ENCODE assay signal across 8 cellular contexts in the genomic region with DNA sequence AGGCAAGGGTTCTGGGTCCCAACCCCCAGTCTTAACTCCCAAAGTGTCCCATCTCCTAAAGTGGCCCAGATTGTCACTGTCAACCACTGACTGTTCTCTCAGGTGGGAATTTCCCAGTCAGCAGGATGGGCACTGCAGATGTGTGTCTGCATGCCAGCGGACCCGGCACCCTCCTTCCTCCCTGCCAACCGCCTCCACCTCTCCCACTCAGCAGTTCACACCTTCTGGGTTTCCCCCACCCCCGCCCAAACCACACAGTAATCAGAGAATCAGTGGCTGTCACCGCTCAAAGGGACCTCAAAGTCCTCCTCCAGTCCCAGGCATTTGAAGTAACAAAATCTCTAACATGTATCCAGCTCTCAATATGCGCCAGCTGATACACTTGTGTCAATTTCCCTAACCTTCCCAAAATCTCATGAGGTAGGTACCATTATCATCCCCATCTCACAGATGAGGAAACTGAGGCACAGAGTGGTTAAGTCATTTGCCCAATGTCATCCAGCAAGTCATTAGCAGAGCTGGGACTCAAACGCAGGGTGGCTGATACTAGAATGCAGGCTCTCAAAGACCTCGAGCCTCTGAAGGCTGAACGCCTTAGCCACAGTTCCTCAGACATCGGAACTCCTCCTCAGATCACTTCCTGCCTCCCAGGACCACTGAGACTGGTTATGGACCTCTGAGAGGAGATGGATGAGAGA. TPM values are rescaled to one million over a fixed set of nuclear protein-coding genes. Genes with fewer than 3 reads are reported as not detected.
DNase-seq lines count a peak whose midpoint lies in the region; ATAC-seq and TF ChIP-seq lines count a peak whose summit lies in the region.

No MANE protein-coding gene starts in this region.

- H3K27me3 ChIP-seq in Karpas-422 (ENCODE audit: low read length) (no peaks in the 10 kb centered on the region), heart right ventricle (peaks cover 28 to 88% (median 81%) of the 10 kb centered on the region in 7 donors)

- H3K4me3 ChIP-seq in Karpas-422 (ENCODE audit: low read length) (peak overlapping the region; percentile 32; the same call in 1 of the 2 replicates), heart right ventricle (peak overlapping the region in 1 of 10 donors; percentile 65)

- H3K4me1 ChIP-seq in Karpas-422 (ENCODE audit: low read length) (peaks cover 51% of the 10 kb centered on the region), heart right ventricle (peaks cover 0 to 53% (median 16%) of the 10 kb centered on the region in 9 donors)

- H3K79me2 ChIP-seq in Karpas-422 (ENCODE audit: low read length), result peaks cover 78% of the 10 kb centered on the region

- DNase-seq in Karpas-422 (no peak), germinal center (ENCODE audit: low spot score) (peak; percentile 53), HEK293T (ENCODE audit: extremely low spot score) (no peak), heart right ventricle (no peak)
- DNase-seq in activated CD8-positive, alpha-beta memory T cell treated with anti-CD3 and anti-CD28 coated beads, Interleukin-2, amount 50 U/mL, for 24 hours (ENCODE audit: extremely low read depth), result peak; percentile 66
- DNase-seq in stimulated activated CD8-positive, alpha-beta memory T cell treated with anti-CD3 and anti-CD28 coated beads, Interleukin-7, amount 100 ng/mL, for 4 hours (ENCODE audit: low read depth in 2 of 2), result peak; percentile 87 to 88

- H3K9ac ChIP-seq in Karpas-422 (ENCODE audit: low read length), result peak overlapping the region; percentile 31

- POLR2A ChIA-PET in HEK293T (lab: Yijun Ruan, JAX), result interaction anchor here (0.5 kb wide), 1 partner anchor 61 kb away, joined by 5 read pairs; no protein-coding TSS in a partner anchor

- ATAC-seq in HG02678 (IDR thresholded peaks at IDR 0.05; ENCODE audit: unreplicated experiment) (no peak), GM21515 (IDR thresholded peaks at IDR 0.05; ENCODE audit: unreplicated experiment) (no peak), heart right ventricle (no peak)

- TF ChIP-seq CTCF in heart right ventricle (IDR thresholded peaks at IDR 0.05), result no peak

- WGBS in heart right ventricle, 2 donors, result 51% methylated on average over 10 of the region's 10 CpGs

- H4K20me1 ChIP-seq in Karpas-422 (ENCODE audit: insufficient read depth, low read depth, low read length), result peaks cover 8% of the 10 kb centered on the region; the same call in 1 of the 2 replicates

- intact Hi-C loops in heart right ventricle (cut with DNase I), result loop anchor here in 2 of 10 donors (10.0 kb wide), 2 partner anchors 270 to 280 kb away; no protein-coding TSS in a partner anchor

- H2AFZ ChIP-seq in Karpas-422 (ENCODE audit: low read length), result no peak overlapping the region

- H3K9me3 ChIP-seq in Karpas-422 (ENCODE audit: low read length) (no peaks in the 10 kb centered on the region), heart right ventricle (no peaks in the 10 kb centered on the region)

- H3K36me3 ChIP-seq in Karpas-422 (ENCODE audit: insufficient read depth, low read length), result peaks cover 29% of the 10 kb centered on the region; the same call in 1 of the 2 replicates
- peaks cover 0 to 4% (median 0%) of the 10 kb centered on the region in 9 donors for H3K36me3 ChIP-seq in heart right ventricle

- CTCF ChIA-PET in HEK293T (lab: Yijun Ruan, JAX), result interaction anchor here (0.6 kb wide), 1 partner anchor 16 kb away, joined by 5 read pairs; no protein-coding TSS in a partner anchor

- no peaks in the 10 kb centered on the region for H3K9me2 ChIP-seq in Karpas-422 (replicated peaks; ENCODE audit: insufficient read depth, low read length)

- peak overlapping the region; percentile 70 for H3K4me2 ChIP-seq in Karpas-422 (ENCODE audit: low read depth, low read length, poor library complexity, severe bottlenecking)

- H3K27ac ChIP-seq in Karpas-422 (ENCODE audit: low read length) (peak overlapping the region; percentile 64), heart right ventricle (peak overlapping the region in 1 of 10 donors; percentile 91)

TF ChIP-seq in HEK293T, 16 proteins besides CTCF, POLR2A, EP300 and RAD21:
- TF ChIP-seq BHLHE40 (IDR thresholded peaks at IDR 0.05; ENCODE audit: borderline replicate concordance) (no peak), NFRKB (IDR thresholded peaks at IDR 0.05) (no peak), L3MBTL2 (conservative IDR thresholded peaks at IDR 0.05) (no peak), FOXA1 (IDR thresholded peaks at IDR 0.05) (no peak), TARDBP (IDR thresholded peaks at IDR 0.05) (no peak), HDGF (IDR thresholded peaks at IDR 0.05; ENCODE audit: borderline replicate concordance) (no peak), CTBP1 (IDR thresholded peaks at IDR 0.05; ENCODE audit: borderline replicate concordance) (no peak), SP1 (IDR thresholded peaks at IDR 0.05) (no peak), FOXM1 (IDR thresholded peaks at IDR 0.05; ENCODE audit: borderline replicate concordance) (no peak), ELF4 (IDR thresholded peaks at IDR 0.05) (no peak), ZNF384 (IDR thresholded peaks at IDR 0.05) (no peak), ARNT (IDR thresholded peaks at IDR 0.05) (no peak), LEF1 (IDR thresholded peaks at IDR 0.05; ENCODE audit: borderline replicate concordance) (no peak), FOXK2 (IDR thresholded peaks at IDR 0.05) (no peak), SUZ12 (IDR thresholded peaks at IDR 0.05) (no peak)
- TF ChIP-seq, protein P1, sequence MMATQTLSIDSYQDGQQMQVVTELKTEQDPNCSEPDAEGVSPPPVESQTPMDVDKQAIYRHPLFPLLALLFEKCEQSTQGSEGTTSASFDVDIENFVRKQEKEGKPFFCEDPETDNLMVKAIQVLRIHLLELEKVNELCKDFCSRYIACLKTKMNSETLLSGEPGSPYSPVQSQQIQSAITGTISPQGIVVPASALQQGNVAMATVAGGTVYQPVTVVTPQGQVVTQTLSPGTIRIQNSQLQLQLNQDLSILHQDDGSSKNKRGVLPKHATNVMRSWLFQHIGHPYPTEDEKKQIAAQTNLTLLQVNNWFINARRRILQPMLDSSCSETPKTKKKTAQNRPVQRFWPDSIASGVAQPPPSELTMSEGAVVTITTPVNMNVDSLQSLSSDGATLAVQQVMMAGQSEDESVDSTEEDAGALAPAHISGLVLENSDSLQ (IDR thresholded peaks at IDR 0.05), result no peak

RNA-seq across cellular contexts. Expression of a gene that starts 4.8 kb away (rescaled TPM):
- total RNA-seq in Karpas-422 (2014; rRNA removed; shearing (Covaris generic); ENCODE audit: low replicate concordance), result 35.2 and 36.6 TPM in 2 replicates
- 1 to 10 TPM in 2 of 10 donors, under 1 TPM in 8; 0.15 to 5.9 (median 0.40) TPM for total RNA-seq in heart right ventricle
- under 1 TPM; 0.07 to 0.35 TPM for polyA plus RNA-seq in heart right ventricle

Comparison
In these comparisons a context has a peak if more than half of its experiments do, and no peak if none do; other contexts are left out.
1. DNase-seq: peak in activated CD8-positive, alpha-beta memory T cell treated with anti-CD3 and anti-CD28 coated beads, Interleukin-2, amount 50 U/mL, for 24 hours (single experiment), germinal center (single experiment) and stimulated activated CD8-positive, alpha-beta memory T cell treated with anti-CD3 and anti-CD28 coated beads, Interleukin-7, amount 100 ng/mL, for 4 hours (2 of 2); none in Karpas-422 (single experiment), HEK293T (single experiment) and heart right ventricle (0 of 2).